Comparison of ENCODE assay signal across 13 cellular contexts in genomic region chr1:8398086-8398485, GRCh38.
A peak's percentile ranks its signal among the peaks of the same experiment; 100 is the strongest.
DNase-seq lines count a peak whose midpoint lies in the region; FAIRE-seq and TF ChIP-seq lines count a peak whose summit lies in the region.
"Had no signal": no experiment of that assay in that cellular context is flagged by ENCODE, and none has a peak within 500 bp of the region (broad histone marks: within the 10 kb centered on the region; RNA-seq: fewer than 3 reads in every experiment).

No MANE protein-coding gene starts in this region.

- H3K79me2 ChIP-seq in keratinocyte (ENCODE audit: control insufficient read depth, insufficient read depth, low read length) = peaks cover 6% of the 10 kb centered on the region

- H3K36me3 Mint-ChIP-seq in activated naive CD4-positive, alpha-beta T cell treated with anti-CD3 and anti-CD28 coated beads for 36 hours (ENCODE audit: low read depth) = peaks cover 25% of the 10 kb centered on the region
- H3K36me3 Mint-ChIP-seq in activated T-helper 1 cell treated with anti-CD3 and anti-CD28 coated beads, Interleukin-12 subunit alpha, Interleukin-12 subunit beta, Interleukin-2, Interleukin-4 antibody, amounts not matched to agents 30 ng/mL and 10 ng/mL and 1 ng/mL, durations not matched to agents 14 hours and 24 hours and 36 hours (ENCODE audit: low read depth) = peaks cover 18% of the 10 kb centered on the region

- no peaks in the 10 kb centered on the region for H3K27me3 Mint-ChIP-seq in activated naive CD4-positive, alpha-beta T cell treated with anti-CD3 and anti-CD28 coated beads for 36 hours (ENCODE audit: low read depth)
- no peaks in the 10 kb centered on the region for H3K27me3 Mint-ChIP-seq in activated T-helper 1 cell treated with anti-CD3 and anti-CD28 coated beads, Interleukin-12 subunit alpha, Interleukin-12 subunit beta, Interleukin-2, Interleukin-4 antibody, amounts not matched to agents 30 ng/mL and 10 ng/mL and 1 ng/mL, durations not matched to agents 14 hours and 24 hours and 36 hours (ENCODE audit: insufficient read depth)

- no peaks in the 10 kb centered on the region for H3K9me3 Mint-ChIP-seq in activated naive CD4-positive, alpha-beta T cell treated with anti-CD3 and anti-CD28 coated beads for 36 hours
- no peaks in the 10 kb centered on the region for H3K9me3 Mint-ChIP-seq in activated T-helper 1 cell treated with anti-CD3 and anti-CD28 coated beads, Interleukin-12 subunit alpha, Interleukin-12 subunit beta, Interleukin-2, Interleukin-4 antibody, amounts not matched to agents 30 ng/mL and 10 ng/mL and 1 ng/mL, durations not matched to agents 14 hours and 24 hours and 36 hours

- H3K9me3 ChIP-seq in keratinocyte (ENCODE audit: control insufficient read depth, low read depth, low read length) = no peaks in the 10 kb centered on the region
- H3K9me3 ChIP-seq in tibial artery = no peaks in the 10 kb centered on the region

- FAIRE-seq in keratinocyte (lab: Jason Lieb, UNC) = no peak
- FAIRE-seq: TTC549 had no signal

- no peaks in the 10 kb centered on the region for H3K9me1 ChIP-seq in keratinocyte (ENCODE audit: control insufficient read depth, extremely low read depth, insufficient read depth, low read length)

- H3K9ac ChIP-seq in keratinocyte (ENCODE audit: control insufficient read depth, extremely low read depth, insufficient read depth, low read length) = no peak overlapping the region

- H3K27me3 ChIP-seq in keratinocyte (ENCODE audit: control insufficient read depth, extremely low read depth, insufficient read depth, low read length) = no peaks in the 10 kb centered on the region
- H3K27me3 ChIP-seq in tibial artery = no peaks in the 10 kb centered on the region

- peaks cover 59% of the 10 kb centered on the region for H3K4me1 Mint-ChIP-seq in activated naive CD4-positive, alpha-beta T cell treated with anti-CD3 and anti-CD28 coated beads for 36 hours (ENCODE audit: low read depth)
- H3K4me1 Mint-ChIP-seq in activated T-helper 1 cell treated with anti-CD3 and anti-CD28 coated beads, Interleukin-12 subunit alpha, Interleukin-12 subunit beta, Interleukin-2, Interleukin-4 antibody, amounts not matched to agents 30 ng/mL and 10 ng/mL and 1 ng/mL, durations not matched to agents 14 hours and 24 hours and 36 hours (ENCODE audit: low read depth) = peaks cover 57% of the 10 kb centered on the region

- peak overlapping the region; percentile 4 for H3K4me3 Mint-ChIP-seq in activated naive CD4-positive, alpha-beta T cell treated with anti-CD3 and anti-CD28 coated beads for 36 hours
- H3K4me3 Mint-ChIP-seq in activated T-helper 1 cell treated with anti-CD3 and anti-CD28 coated beads, Interleukin-12 subunit alpha, Interleukin-12 subunit beta, Interleukin-2, Interleukin-4 antibody, amounts not matched to agents 30 ng/mL and 10 ng/mL and 1 ng/mL, durations not matched to agents 14 hours and 24 hours and 36 hours = no peak overlapping the region

- H2AFZ ChIP-seq in keratinocyte (ENCODE audit: control insufficient read depth, low read length) = no peak overlapping the region

- CTCF ChIA-PET in activated naive CD4-positive, alpha-beta T cell treated with anti-CD3 and anti-CD28 coated beads for 36 hours (lab: Charles Lee) = interaction anchor here (1.0 to 1.9 kb wide), 2 partner anchors 9 to 11 kb away, joined by 4 to 9 read pairs; no protein-coding TSS in a partner anchor

- H4K20me1 ChIP-seq in keratinocyte (ENCODE audit: control insufficient read depth, extremely low read depth, insufficient read depth, low read length) = no peaks in the 10 kb centered on the region

- TF ChIP-seq CTCF in keratinocyte (optimal IDR thresholded peaks at IDR 0.05 in 1 of 3, IDR thresholded peaks at IDR 0.05 in 1 of 3, conservative IDR thresholded peaks at IDR 0.05 in 1 of 3; ENCODE audit: extremely low read depth in 1 of 3, insufficient read depth in 2 of 3, low read length in 3 of 3) = no peak
- TF ChIP-seq CTCF in tibial artery (IDR thresholded peaks at IDR 0.05) = no peak

- DNase-seq in activated naive CD4-positive, alpha-beta T cell treated with anti-CD3 and anti-CD28 coated beads for 36 hours = no peak
- no peak for DNase-seq in activated naive CD4-positive, alpha-beta T cell treated with Interleukin-2 at 50 U/mL for 16 hours
- no peak for DNase-seq in activated T-helper 1 cell treated with anti-CD3 and anti-CD28 coated beads, Interleukin-12 subunit alpha, Interleukin-12 subunit beta, Interleukin-2, Interleukin-4 antibody, amounts not matched to agents 30 ng/mL and 10 ng/mL and 1 ng/mL, durations not matched to agents 14 hours and 24 hours and 36 hours (ENCODE audit: low spot score)
- DNase-seq in keratinocyte (ENCODE audit: low read depth, low spot score) = no peak
- no peak for DNase-seq in tibial artery
- no peak for DNase-seq in anterior cingulate cortex (lab: John Stamatoyannopoulos, UW)
- no peak for DNase-seq in iPS-NIHi7 (ENCODE audit: extremely low spot score)
- DNase-seq in stimulated activated CD4-positive, alpha-beta T cell treated with anti-CD3 and anti-CD28 coated beads, Interleukin-1b, Interleukin-23, amount 100 ng/mL, for 48 hours = no peak
- DNase-seq: H7, head of caudate nucleus, NCI-H446, occipital lobe had no signal

- H3K27ac Mint-ChIP-seq in activated naive CD4-positive, alpha-beta T cell treated with anti-CD3 and anti-CD28 coated beads for 36 hours = peak overlapping the region; percentile 83
- H3K27ac Mint-ChIP-seq in activated T-helper 1 cell treated with anti-CD3 and anti-CD28 coated beads, Interleukin-12 subunit alpha, Interleukin-12 subunit beta, Interleukin-2, Interleukin-4 antibody, amounts not matched to agents 30 ng/mL and 10 ng/mL and 1 ng/mL, durations not matched to agents 14 hours and 24 hours and 36 hours = peak overlapping the region; percentile 71

- no peak overlapping the region for H3K4me3 ChIP-seq in keratinocyte (ENCODE audit: control insufficient read depth in 2 of 3, extremely low read depth in 1 of 3, insufficient read depth in 2 of 3, low read depth in 1 of 3, low read length in 3 of 3)
- H3K4me3 ChIP-seq in tibial artery = no peak overlapping the region

- H3K4me2 ChIP-seq in keratinocyte (ENCODE audit: control insufficient read depth, extremely low read depth, insufficient read depth, low read depth, low read length) = no peak overlapping the region

- dilution Hi-C loops in keratinocyte (cut with MboI; ENCODE audit: extremely low pct_ligation_motif_present, low sequenced_read_pairs) = no loop called here

- H3K4me1 ChIP-seq in keratinocyte (ENCODE audit: control insufficient read depth, extremely low read depth, insufficient read depth, low read length) = peaks cover 22% of the 10 kb centered on the region
- H3K4me1 ChIP-seq in tibial artery = peaks cover 0 to 79% (median 48%) of the 10 kb centered on the region in 4 donors

- peak overlapping the region; percentile 6 for H3K27ac ChIP-seq in keratinocyte (ENCODE audit: control insufficient read depth, insufficient read depth, low read length)
- peak overlapping the region; percentile 44 to 71 for H3K27ac ChIP-seq in tibial artery

- H3K36me3 ChIP-seq in keratinocyte (ENCODE audit: control insufficient read depth in 2 of 2, extremely low read depth in 1 of 2, insufficient read depth in 2 of 2, low read length in 2 of 2) (peaks cover 3 to 8% of the 10 kb centered on the region in 2 experiments), tibial artery (peaks cover 0 to 18% (median 18%) of the 10 kb centered on the region in 3 donors)

- intact Hi-C loops in activated naive CD4-positive, alpha-beta T cell treated with anti-CD3 and anti-CD28 coated beads for 36 hours (cut with micrococcal nuclease) = loop anchor here (5.0 to 10.0 kb wide), 4 partner anchors 129 to 477 kb away; partner anchors contain the start of genes ENO1 and RERE
- intact Hi-C loops in activated T-helper 1 cell treated with anti-CD3 and anti-CD28 coated beads, Interleukin-12 subunit alpha, Interleukin-12 subunit beta, Interleukin-2, Interleukin-4 antibody, amounts not matched to agents 30 ng/mL and 10 ng/mL and 1 ng/mL, durations not matched to agents 14 hours and 24 hours and 36 hours (cut with micrococcal nuclease) = loop anchor here (5.0 kb wide), 3 partner anchors 114 to 449 kb away; no protein-coding TSS in a partner anchor
- intact Hi-C loops in tibial artery (cut with DNase I; ENCODE audit: low total_unique reads) = no loop called here
